ENCODE assay signal across 8 cellular contexts in genomic region chr9:128551652-128552152, GRCh38. TPM values are rescaled to one million over a fixed set of nuclear protein-coding genes. Genes with fewer than 3 reads are reported as not detected.
A peak's percentile ranks its signal among the peaks of the same experiment; 100 is the strongest.
DNase-seq lines count a peak whose midpoint lies in the region; ATAC-seq and TF ChIP-seq lines count a peak whose summit lies in the region.

No MANE protein-coding gene starts in this region.

- peak overlapping the region; percentile 90 for H3K4me2 ChIP-seq in skeletal muscle satellite cell (ENCODE audit: low read length)

- peak overlapping the region; percentile 85 for H3K9ac ChIP-seq in skeletal muscle satellite cell (ENCODE audit: low read depth, low read length)

- H3K36me3 Mint-ChIP-seq in T-helper 17 cell (ENCODE audit: low read depth), result no peaks in the 10 kb centered on the region
- H3K36me3 Mint-ChIP-seq in glutamatergic neuron (ENCODE audit: unreplicated experiment), result no peaks in the 10 kb centered on the region

- H3K27me3 Mint-ChIP-seq in T-helper 17 cell (no peaks in the 10 kb centered on the region), glutamatergic neuron (ENCODE audit: unreplicated experiment) (peaks cover 4% of the 10 kb centered on the region)

- H3K9me3 ChIP-seq in T-helper 17 cell (ENCODE audit: control insufficient read depth, low read length, poor library complexity, severe bottlenecking) (no peaks in the 10 kb centered on the region), skeletal muscle satellite cell (replicated peaks; ENCODE audit: low read length) (no peaks in the 10 kb centered on the region)

- peaks cover 49% of the 10 kb centered on the region for H3K4me1 ChIP-seq in skeletal muscle satellite cell (ENCODE audit: control insufficient read depth, insufficient read depth, low read length)

- no peak for TF ChIP-seq CTCF in glutamatergic neuron (IDR thresholded peaks at IDR 0.05; ENCODE audit: partially characterized antibody, unreplicated experiment)

- H3K27me3 ChIP-seq in skeletal muscle satellite cell (ENCODE audit: control insufficient read depth, insufficient read depth, low read length), result no peaks in the 10 kb centered on the region

- H3K36me3 ChIP-seq in skeletal muscle satellite cell (ENCODE audit: insufficient read depth, low read length), result no peaks in the 10 kb centered on the region

- DNase-seq in NCI-H1105 treated with DMSO at 0.1 percent for 48 hours (lab: John Stamatoyannopoulos, UW) (peak; percentile 30), NCI-H1105 (lab: John Stamatoyannopoulos, UW) (no peak), T-helper 17 cell (no peak), glutamatergic neuron (no peak), NCI-H1092 (lab: John Stamatoyannopoulos, UW) (no peak), HT-29 (ENCODE audit: low spot score) (no peak)

- peaks cover 20% of the 10 kb centered on the region for H3K4me1 Mint-ChIP-seq in T-helper 17 cell
- peaks cover 23% of the 10 kb centered on the region for H3K4me1 Mint-ChIP-seq in glutamatergic neuron (ENCODE audit: low read depth, unreplicated experiment)

- H3K4me3 ChIP-seq in skeletal muscle satellite cell (ENCODE audit: low read length), result peak overlapping the region; percentile 95

- ATAC-seq in T-helper 17 cell (no peak), GM21447 (IDR thresholded peaks at IDR 0.05; ENCODE audit: unreplicated experiment) (no peak)

- H3K27ac Mint-ChIP-seq in T-helper 17 cell (peak overlapping the region; percentile 99), glutamatergic neuron (ENCODE audit: unreplicated experiment) (peak overlapping the region; percentile 98)

- H3K4me3 Mint-ChIP-seq in T-helper 17 cell, result no peak overlapping the region
- peak overlapping the region; percentile 98 for H3K4me3 Mint-ChIP-seq in glutamatergic neuron (ENCODE audit: unreplicated experiment)

- peaks cover 6% of the 10 kb centered on the region for H3K9me3 Mint-ChIP-seq in glutamatergic neuron (ENCODE audit: unreplicated experiment)

RNA-seq across cellular contexts. Expression of gene SPTAN1, which starts 0.7 kb away (rescaled TPM):
- 100 to 1,000 TPM; 734 to 740 TPM for total RNA-seq in T-helper 17 cell
- 750 TPM for total RNA-seq in glutamatergic neuron (ENCODE audit: unreplicated experiment)
- total RNA-seq in skeletal muscle satellite cell (2012; rRNA removed), result 222 and 249 TPM in 2 replicates
- 192 and 203 TPM in 2 replicates for total RNA-seq in HT-29 (2014; rRNA removed; shearing (Covaris generic))

RNA-seq across cellular contexts. Expression of gene GLE1, which starts 47.2 kb away (rescaled TPM):
- total RNA-seq in T-helper 17 cell, result 10 to 100 TPM; 14.4 to 16.2 TPM
- 11.0 TPM for total RNA-seq in glutamatergic neuron (ENCODE audit: unreplicated experiment)
- 29.7 and 32.2 TPM in 2 replicates for total RNA-seq in skeletal muscle satellite cell (2012; rRNA removed)
- 28.4 and 33.9 TPM in 2 replicates for total RNA-seq in HT-29 (2014; rRNA removed; shearing (Covaris generic))
